Comparison of ENCODE assay signal across 12 cellular contexts in genomic region chr1:7948950-7949349, GRCh38. TPM values are rescaled to one million over a fixed set of nuclear protein-coding genes. Genes with fewer than 3 reads are reported as not detected.
DNase-seq lines count a peak whose midpoint lies in the region; ATAC-seq and TF ChIP-seq lines count a peak whose summit lies in the region.
"Had no signal": no experiment of that assay in that cellular context is flagged by ENCODE, and none has a peak within 500 bp of the region (broad histone marks: within the 10 kb centered on the region; RNA-seq: fewer than 3 reads in every experiment).

No MANE protein-coding gene starts in this region.

- H3K9me3 ChIP-seq in RWPE2 (ENCODE audit: severe bottlenecking) (no peaks in the 10 kb centered on the region), spleen (no peaks in the 10 kb centered on the region)
- H3K9me3 ChIP-seq: left lung, transverse colon had no signal

- no peaks in the 10 kb centered on the region for H3K27me3 ChIP-seq in RWPE2 (ENCODE audit: insufficient read depth, poor library complexity, severe bottlenecking)
- no peaks in the 10 kb centered on the region for H3K27me3 ChIP-seq in brain microvascular endothelial cell (replicated peaks)
- H3K27me3 ChIP-seq in spleen (replicated peaks in 1 of 7): no peaks in the 10 kb centered on the region
- H3K27me3 ChIP-seq: left lung, transverse colon had no signal

- TF ChIP-seq CTCF in RWPE2 (IDR thresholded peaks at IDR 0.05; ENCODE audit: poor library complexity, severe bottlenecking) (no peak), brain microvascular endothelial cell (IDR thresholded peaks at IDR 0.05; ENCODE audit: low read depth, low read length, missing control alignments) (no peak), spleen (IDR thresholded peaks at IDR 0.05 in 8 of 11, conservative IDR thresholded peaks at IDR 0.05 in 3 of 11) (no peak)

- ATAC-seq in RWPE2 (ENCODE audit: low read depth): peak; percentile 92
- ATAC-seq in HG02884 (IDR thresholded peaks at IDR 0.05; ENCODE audit: unreplicated experiment): no peak
- no peak for ATAC-seq in GM21526 (IDR thresholded peaks at IDR 0.05; ENCODE audit: low FRiP score, unreplicated experiment)
- ATAC-seq in left cardiac atrium: no peak
- ATAC-seq: left lung had no signal

- H3K4me1 ChIP-seq in RWPE2 (ENCODE audit: insufficient read depth, poor library complexity, severe bottlenecking) (peaks cover 4% of the 10 kb centered on the region), spleen (peaks cover 0 to 21% (median 8%) of the 10 kb centered on the region in 6 donors)

- DNase-seq in GM04503 (ENCODE audit: low read depth): peak; percentile 74
- no peak for DNase-seq in RWPE2 (ENCODE audit: low spot score)
- DNase-seq in brain microvascular endothelial cell: peak; percentile 64
- DNase-seq in non-pigmented ciliary epithelial cell (ENCODE audit: low read depth): peak; percentile 72
- DNase-seq in spleen: no peak
- no peak for DNase-seq in left cardiac atrium
- DNase-seq: left lung, NCI-H1417 treated with DMSO at 0.1 percent for 48 hours, transverse colon had no signal

- intact Hi-C loops in spleen (cut with DNase I; ENCODE audit: low total_unique reads): no loop called here
- intact Hi-C loops in left cardiac atrium (cut with DNase I): no loop called here

- H3K36me3 ChIP-seq in RWPE2 (ENCODE audit: low read depth) (no peaks in the 10 kb centered on the region), brain microvascular endothelial cell (replicated peaks) (no peaks in the 10 kb centered on the region), spleen (no peaks in the 10 kb centered on the region)
- H3K36me3 ChIP-seq: left lung, transverse colon had no signal

- H3K27ac ChIP-seq in RWPE2 (ENCODE audit: poor library complexity, severe bottlenecking): peak overlapping the region; percentile 4
- no peak overlapping the region for H3K27ac ChIP-seq in brain microvascular endothelial cell
- H3K27ac ChIP-seq in spleen: peak overlapping the region in 4 of 8 donors; percentile 35 to 54 (median 43)
- H3K27ac ChIP-seq: left lung, transverse colon had no signal

- 54 to 65% (median 60%) methylated on average over 5 of the region's 5 CpGs for WGBS in spleen, 5 donors

- H3K4me3 ChIP-seq in RWPE2 (ENCODE audit: severe bottlenecking) (no peak overlapping the region), brain microvascular endothelial cell (ENCODE audit: low read depth, low read length) (no peak overlapping the region), spleen (no peak overlapping the region)
- H3K4me3 ChIP-seq: left lung, smooth muscle cell, transverse colon had no signal

- TF ChIP-seq POLR2A in spleen (IDR thresholded peaks at IDR 0.05): no peak

- in situ Hi-C loops in brain microvascular endothelial cell (cut with HindIII; ENCODE audit: low pct_ligation_motif_present, low sequenced_read_pairs): no loop called here

RNA-seq across cellular contexts. Expression of gene TNFRSF9, which starts 8.3 kb away (rescaled TPM):
- total RNA-seq in spleen (10 to 100 TPM in 1 of 7 donors, 1 to 10 TPM in 6; 2.5 to 11.7 (median 3.3) TPM), left cardiac atrium (under 1 TPM; 0.08 to 0.09 TPM)
- 1 to 10 TPM; 2.2 to 6.3 (median 4.0) TPM for polyA plus RNA-seq in spleen

RNA-seq across cellular contexts. Expression of gene PARK7, which starts 12.6 kb away (rescaled TPM):
- total RNA-seq in spleen (100 to 1,000 TPM in 6 of 7 donors, 10 to 100 TPM in 1; 93.5 to 183 (median 160) TPM), left cardiac atrium (100 to 1,000 TPM; 284 to 328 TPM)
- 100 to 1,000 TPM; 274 to 370 (median 289) TPM for polyA plus RNA-seq in spleen

Comparison
In these comparisons a context has a peak if more than half of its experiments do, and no peak if none do; other contexts are left out.
1. DNase-seq: peak in GM04503 (single experiment), brain microvascular endothelial cell (single experiment) and non-pigmented ciliary epithelial cell (single experiment); none in RWPE2 (single experiment), spleen (single experiment) and left cardiac atrium (single experiment).